In genomic region chr9:86353591-86354047, GRCh38 we compare ENCODE assay signal across 7 cellular contexts. TPM values are rescaled to one million over a fixed set of nuclear protein-coding genes. Genes with fewer than 3 reads are reported as not detected.
A peak's percentile ranks its signal among the peaks of the same experiment; 100 is the strongest.
DNase-seq lines count a peak whose midpoint lies in the region; ATAC-seq and TF ChIP-seq lines count a peak whose summit lies in the region.

No MANE protein-coding gene starts in this region.

- under 1% methylated on average over 16 of the region's 16 CpGs for WGBS in right cardiac atrium
- WGBS in sigmoid colon, 2 donors: 0 to 1% methylated on average over 16 of the region's 16 CpGs

- H3K9me3 ChIP-seq in right cardiac atrium (ENCODE audit: control insufficient read depth, low read length): no peaks in the 10 kb centered on the region
- no peaks in the 10 kb centered on the region for H3K9me3 ChIP-seq in sigmoid colon

- peak overlapping the region; percentile 94 for H3K27ac ChIP-seq in right cardiac atrium (ENCODE audit: low read length)
- H3K27ac ChIP-seq in sigmoid colon: peak overlapping the region; percentile 93 to 99 (median 94)

- no peak for TF ChIP-seq EP300 in sigmoid colon (IDR thresholded peaks at IDR 0.05)

- no peaks in the 10 kb centered on the region for H3K27me3 ChIP-seq in right cardiac atrium (ENCODE audit: control insufficient read depth, insufficient read depth)
- H3K27me3 ChIP-seq in sigmoid colon: no peaks in the 10 kb centered on the region

- DNase-seq in NB4 (ENCODE audit: low read depth) (peak; percentile 51), right cardiac atrium (peak in 1 of 3 donors; percentile 42), sigmoid colon (no peak), midbrain (lab: John Stamatoyannopoulos, UW) (no peak), putamen (ENCODE audit: low spot score) (no peak)
- DNase-seq in activated naive CD4-positive, alpha-beta T cell treated with anti-CD3 and anti-CD28 coated beads, Interleukin-2, amount 50 U/mL, for 16 hours: peak; percentile 13

- TF ChIP-seq POLR2A in NB4 (IDR thresholded peaks at IDR 0.05; ENCODE audit: extremely low read depth, insufficient read length) (no peak), sigmoid colon (IDR thresholded peaks at IDR 0.05) (no peak)

- TF ChIP-seq CTCF in NB4 (IDR thresholded peaks at IDR 0.05; ENCODE audit: low read depth, low read length) (no peak), sigmoid colon (IDR thresholded peaks at IDR 0.05) (no peak)

- H3K36me3 ChIP-seq in sigmoid colon: peaks cover 0 to 18% (median 2%) of the 10 kb centered on the region in 4 donors

- H3K4me3 ChIP-seq in NB4 (ENCODE audit: low read depth, low read length) (peak overlapping the region; percentile 94), right cardiac atrium (ENCODE audit: low read length) (peak overlapping the region; percentile 94), sigmoid colon (peak overlapping the region; percentile 65 to 98 (median 77))

- peak; percentile 7 for ATAC-seq in GM18870 (IDR thresholded peaks at IDR 0.05; ENCODE audit: unreplicated experiment)
- ATAC-seq in right cardiac atrium: peak; percentile 27 to 59

- intact Hi-C loops in right cardiac atrium (cut with DNase I): no loop called here
- intact Hi-C loops in sigmoid colon (cut with DNase I): loop anchor here (5.0 kb wide), 2 partner anchors 71 to 594 kb away; partner anchors contain the start of genes GAS1 and ISCA1

- H3K4me1 ChIP-seq in right cardiac atrium (ENCODE audit: control insufficient read depth, insufficient read depth, low read length) (peaks cover 3% of the 10 kb centered on the region), sigmoid colon (peaks cover 0 to 53% (median 49%) of the 10 kb centered on the region in 4 donors)

RNA-seq across cellular contexts. Expression of gene TUT7, which starts 0.6 kb away (rescaled TPM):
- 10 to 100 TPM; 11.8 to 17.0 (median 14.9) TPM for total RNA-seq in right cardiac atrium
- polyA plus RNA-seq in right cardiac atrium: 8.4 TPM
- total RNA-seq in sigmoid colon: 10 to 100 TPM; 39.2 to 59.0 (median 48.2) TPM
- polyA plus RNA-seq in sigmoid colon: 10 to 100 TPM; 11.6 to 14.8 (median 12.6) TPM

Comparison
In these comparisons a context has a peak if more than half of its experiments do, and no peak if none do; other contexts are left out.
1. DNase-seq: peak in NB4 (single experiment) and activated naive CD4-positive, alpha-beta T cell treated with anti-CD3 and anti-CD28 coated beads, Interleukin-2, amount 50 U/mL, for 16 hours (single experiment); none in sigmoid colon (single experiment), midbrain (single experiment) and putamen (single experiment).
2. Peak in every context shown above with its lines, with median percentiles within 50 percentile points of each other: H3K4me3 ChIP-seq.